ENCODE assay signal across 30 cellular contexts in the genomic region with DNA sequence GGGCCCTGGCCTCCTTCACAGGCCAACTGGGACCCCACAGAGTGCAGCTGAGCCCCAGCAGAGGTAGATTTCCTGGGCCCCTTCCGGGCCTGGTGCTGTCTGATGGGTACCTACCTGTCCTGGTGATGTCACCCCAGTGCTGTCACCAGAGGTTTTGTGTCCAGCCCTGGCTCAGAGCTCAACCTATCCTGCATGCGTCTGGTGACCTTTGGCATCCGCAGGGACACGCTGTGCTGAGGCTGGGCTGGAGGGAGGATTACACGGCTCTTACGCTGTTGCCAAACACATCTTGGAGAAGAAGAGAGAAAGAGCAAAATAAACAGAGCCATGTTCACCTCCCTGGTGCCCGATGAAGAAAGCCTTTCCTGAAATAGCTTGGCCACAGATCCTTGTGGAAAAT.
A peak's percentile ranks its signal among the peaks of the same experiment; 100 is the strongest.
DNase-seq lines count a peak whose midpoint lies in the region; ATAC-seq, FAIRE-seq and TF ChIP-seq lines count a peak whose summit lies in the region.
"Had no signal": no experiment of that assay in that cellular context is flagged by ENCODE, and none has a peak within 500 bp of the region (broad histone marks: within the 10 kb centered on the region; RNA-seq: fewer than 3 reads in every experiment).

No MANE protein-coding gene starts in this region.

- peak overlapping the region in 5 of 9 donors; percentile 4 to 92 (median 44) for H3K27ac Mint-ChIP-seq in naive thymus-derived CD4-positive, alpha-beta T cell
- H3K27ac Mint-ChIP-seq: activated CD4-positive, alpha-beta memory T cell treated with anti-CD3 and anti-CD28 coated beads for 36 hours; nephron progenitor cell had no signal

- H3K27me3 ChIP-seq in H1 (replicated peaks in 1 of 4; ENCODE audit: control insufficient read depth in 3 of 4, extremely low read depth in 1 of 4, insufficient read depth in 3 of 4, low read length in 3 of 4) (no peaks in the 10 kb centered on the region; a peak in 1 of 7 replicates), tibial nerve (peaks cover 0 to 16% of the 10 kb centered on the region in 2 donors)
- H3K27me3 ChIP-seq in naive thymus-derived CD4-positive, alpha-beta T cell (ENCODE audit: control insufficient read depth in 2 of 2, insufficient read depth in 2 of 2, low read length in 2 of 2): no peaks in the 10 kb centered on the region
- H3K27me3 ChIP-seq: colonic mucosa, thyroid gland had no signal

- no peak overlapping the region for H3K56ac ChIP-seq in H1 (replicated peaks; ENCODE audit: insufficient read length, low read depth, low read length)

- CTCF ChIA-PET in H1 (lab: Charles Lee; ENCODE audit: partially characterized antibody): interaction anchor here (0.8 to 1.4 kb wide), 2 partner anchors 18 to 21 kb away, joined by 3 read pairs; no protein-coding TSS in a partner anchor
- CTCF ChIA-PET in naive thymus-derived CD4-positive, alpha-beta T cell (lab: Charles Lee): no interaction called here

- no peak overlapping the region for H3K14ac ChIP-seq in H1 (ENCODE audit: insufficient read length)

- H3K4me3 Mint-ChIP-seq in naive thymus-derived CD4-positive, alpha-beta T cell: peak overlapping the region in 2 of 10 donors; percentile 21 to 32
- H3K4me3 Mint-ChIP-seq: activated CD4-positive, alpha-beta memory T cell treated with anti-CD3 and anti-CD28 coated beads for 36 hours; nephron progenitor cell; stimulated activated memory B cell treated with anti-CD40 and anti-IgM and Interleukin-4, amounts not matched to agents 10 μg/mL and 1 μg/mL and 100 μg/mL, for 72 hours had no signal

- H3K23me2 ChIP-seq in H1 (ENCODE audit: low read depth, low read length): no peaks in the 10 kb centered on the region

- H3K27me3 Mint-ChIP-seq in naive thymus-derived CD4-positive, alpha-beta T cell: no peaks in the 10 kb centered on the region
- H3K27me3 Mint-ChIP-seq: activated CD4-positive, alpha-beta memory T cell treated with anti-CD3 and anti-CD28 coated beads for 36 hours had no signal

- peak; percentile 47 for ATAC-seq in Right ventricle myocardium superior (ENCODE audit: poor library complexity)
- ATAC-seq in naive thymus-derived CD4-positive, alpha-beta T cell: no peak
- ATAC-seq in HG03196 (IDR thresholded peaks at IDR 0.05; ENCODE audit: unreplicated experiment): no peak
- ATAC-seq: stimulated activated memory B cell treated with anti-CD40 and anti-IgM and Interleukin-4, amounts not matched to agents 10 μg/mL and 1 μg/mL and 100 μg/mL, for 72 hours had no signal

- H3K4me1 Mint-ChIP-seq in naive thymus-derived CD4-positive, alpha-beta T cell: peaks cover 42 to 75% (median 70%) of the 10 kb centered on the region in 7 donors

- no peaks in the 10 kb centered on the region for H3K36me3 Mint-ChIP-seq in naive thymus-derived CD4-positive, alpha-beta T cell
- H3K36me3 Mint-ChIP-seq: activated CD4-positive, alpha-beta memory T cell treated with anti-CD3 and anti-CD28 coated beads for 36 hours; stimulated activated memory B cell treated with anti-CD40 and anti-IgM and Interleukin-4, amounts not matched to agents 10 μg/mL and 1 μg/mL and 100 μg/mL, for 72 hours had no signal

- H3K4ac ChIP-seq in H1 (replicated peaks; ENCODE audit: insufficient read length, low read depth, low read length): no peak overlapping the region

- no peak overlapping the region for H2BK5ac ChIP-seq in H1 (ENCODE audit: low read depth, low read length)

- no peak for FAIRE-seq in H1 (lab: Jason Lieb, UNC)
- FAIRE-seq: GM19239 had no signal

- H3K9me3 ChIP-seq in H1 (ENCODE audit: insufficient read depth in 2 of 2, low read depth in 1 of 2, low read length in 1 of 2) (no peaks in the 10 kb centered on the region), tibial nerve (no peaks in the 10 kb centered on the region)
- H3K9me3 ChIP-seq in naive thymus-derived CD4-positive, alpha-beta T cell (ENCODE audit: control insufficient read depth in 2 of 3, low read length in 3 of 3): no peaks in the 10 kb centered on the region
- H3K9me3 ChIP-seq: colonic mucosa, esophagus squamous epithelium, thyroid gland had no signal

- no peak overlapping the region for H4K91ac ChIP-seq in H1 (replicated peaks; ENCODE audit: insufficient read length, low read length)

- H3K23ac ChIP-seq in H1 (ENCODE audit: insufficient read length): no peak overlapping the region

- H3K4me2 ChIP-seq in H1 (ENCODE audit: insufficient read depth in 1 of 2, low read depth in 2 of 2, low read length in 2 of 2): no peak overlapping the region

- H3K9ac ChIP-seq in H1 (replicated peaks in 1 of 4; ENCODE audit: extremely low read depth in 1 of 4, low read depth in 3 of 4, low read length in 3 of 4): no peak overlapping the region

- POLR2A ChIA-PET in H1 (lab: Charles Lee; ENCODE audit: partially characterized antibody): no interaction called here
- POLR2A ChIA-PET in naive thymus-derived CD4-positive, alpha-beta T cell (lab: Charles Lee): interaction anchor here (0.6 to 1.8 kb wide), 2 partner anchors 10 to 41 kb away, joined by 3 to 10 read pairs; no protein-coding TSS in a partner anchor

- H4K20me1 ChIP-seq in H1 (replicated peaks in 1 of 2; ENCODE audit: control insufficient read depth in 1 of 2, insufficient read depth in 2 of 2, low read length in 2 of 2): no peaks in the 10 kb centered on the region

- no peak overlapping the region for H4K8ac ChIP-seq in H1 (ENCODE audit: extremely low read depth, insufficient read depth, low read length)

- no peak overlapping the region for H2AFZ ChIP-seq in H1 (ENCODE audit: low read length)

- H3K36me3 ChIP-seq in H1 (ENCODE audit: control insufficient read depth in 2 of 4, insufficient read depth in 4 of 4, low read length in 3 of 4) (no peaks in the 10 kb centered on the region), tibial nerve (no peaks in the 10 kb centered on the region)
- H3K36me3 ChIP-seq in naive thymus-derived CD4-positive, alpha-beta T cell (ENCODE audit: control insufficient read depth in 2 of 3, insufficient read depth in 3 of 3, low read length in 3 of 3): no peaks in the 10 kb centered on the region
- H3K36me3 ChIP-seq: colonic mucosa, esophagus squamous epithelium, thyroid gland had no signal

- no peak for TF ChIP-seq RAD21 in H1 (IDR thresholded peaks at IDR 0.05 in 1 of 2, conservative IDR thresholded peaks at IDR 0.05 in 1 of 2; ENCODE audit: low read depth in 2 of 2, low read length in 2 of 2)

- H2BK120ac ChIP-seq in H1 (replicated peaks; ENCODE audit: low read depth, low read length): no peak overlapping the region

- 0 out of 7 replicates have a peak, but pooled peaks cover 0 to 5% (median 2%) of the 10 kb centered on the region in 4 experiments for H3K4me1 ChIP-seq in H1 (replicated peaks in 1 of 4; ENCODE audit: control insufficient read depth in 3 of 4, insufficient read depth in 4 of 4, low read length in 3 of 4)
- peaks cover 31 to 49% of the 10 kb centered on the region in 2 donors for H3K4me1 ChIP-seq in naive thymus-derived CD4-positive, alpha-beta T cell (ENCODE audit: control insufficient read depth in 2 of 2, insufficient read depth in 2 of 2, low read length in 2 of 2)
- H3K4me1 ChIP-seq in tibial nerve: peaks cover 0 to 5% (median 0%) of the 10 kb centered on the region in 4 donors
- H3K4me1 ChIP-seq: colonic mucosa, thyroid gland had no signal

- intact Hi-C loops in Right ventricle myocardium superior (cut with DNase I): no loop called here
- intact Hi-C loops in cardiac septum (cut with DNase I): no loop called here
- intact Hi-C loops in naive thymus-derived CD4-positive, alpha-beta T cell (cut with micrococcal nuclease): no loop called here

- H4K5ac ChIP-seq in H1 (ENCODE audit: insufficient read length, low read depth, low read length): no peak overlapping the region

- TF ChIP-seq POLR2A in H1 (IDR thresholded peaks at IDR 0.05; ENCODE audit: control extremely low read depth in 1 of 2, low read depth in 2 of 2, low read length in 2 of 2) (no peak), tibial nerve (IDR thresholded peaks at IDR 0.05) (no peak)

- DNase-seq in Right ventricle myocardium superior: peak; percentile 62
- DNase-seq in cardiac septum (ENCODE audit: low spot score): no peak
- no peak for DNase-seq in H1 (ENCODE audit: low read depth in 1 of 2, low spot score in 2 of 2)
- DNase-seq in naive thymus-derived CD4-positive, alpha-beta T cell: no peak
- DNase-seq in tibial nerve (ENCODE audit: low spot score in 2 of 2): peak; percentile 64 to 69
- DNase-seq in stimulated activated CD4-positive, alpha-beta T cell treated with anti-CD3 and anti-CD28 coated beads, Interleukin-4, amount 100 ng/mL, for 1 hour: no peak
- no peak for DNase-seq in NCI-H774 (lab: John Stamatoyannopoulos, UW)
- DNase-seq: activated CD4-positive, alpha-beta memory T cell treated with anti-CD3 and anti-CD28 coated beads for 36 hours; activated CD4-positive, CD25-positive, alpha-beta regulatory T cell; activated naive CD4-positive, alpha-beta T cell; AML-193; colonic mucosa; EL; esophagus squamous epithelium; GOT3; IMR-90; kidney glomerular epithelial cell; MM.1S; NCI-H1436 treated with DMSO at 0.1 percent for 48 hours; NCI-H526 treated with DMSO at 0.1 percent for 48 hours; nephron progenitor cell; posterior cingulate gyrus; RPMI8226; stimulated activated CD4-positive, alpha-beta T cell treated with anti-CD3 and anti-CD28 coated beads, Interleukin-2, amount 100 ng/mL, for 24 hours; T1000; thyroid gland had no signal

- H3K79me1 ChIP-seq in H1 (ENCODE audit: low read depth, low read length): no peaks in the 10 kb centered on the region

- TF ChIP-seq EP300 in H1 (IDR thresholded peaks at IDR 0.05; ENCODE audit: borderline replicate concordance in 1 of 2, low read depth in 2 of 2, low read length in 2 of 2): no peak
- peak in 1 of 2 donors; percentile 69 for TF ChIP-seq EP300 in tibial nerve (IDR thresholded peaks at IDR 0.05)

- H3K79me2 ChIP-seq in H1 (ENCODE audit: control insufficient read depth in 1 of 2, insufficient read depth in 2 of 2, low read length in 2 of 2): no peaks in the 10 kb centered on the region

- H2BK15ac ChIP-seq in H1 (ENCODE audit: low read length): 0 out of 2 replicates have a peak overlapping the region, but pooled peaks have one; percentile 53

- TF ChIP-seq CTCF in H1 (IDR thresholded peaks at IDR 0.05; ENCODE audit: control extremely low read depth in 1 of 3, insufficient read depth in 1 of 3, low read depth in 1 of 3, low read length in 3 of 3) (no peak), tibial nerve (IDR thresholded peaks at IDR 0.05) (no peak)

- no peak overlapping the region for H3K18ac ChIP-seq in H1 (ENCODE audit: extremely low read depth, low read length)

- 92% methylated on average over 7 of the region's 7 CpGs; no CpG with 5 or more reads in 1 of the 2 experiments for WGBS in H1 (ENCODE audit: extremely low coverage in 1 of 2, insufficient coverage in 1 of 2, insufficient read length in 1 of 2, insufficient replicate concordance in 2 of 2, low coverage in 1 of 2, low lambda C conversion rate in 2 of 2, missing lambda C conversion rate in 1 of 2), 2 experiments
- WGBS in tibial nerve, 2 donors: 70 to 75% methylated on average over 7 of the region's 7 CpGs

- H3K4me3 ChIP-seq in H1 (ENCODE audit: extremely low read depth in 1 of 4, insufficient read depth in 2 of 4, low read depth in 3 of 4, low read length in 4 of 4) (no peak overlapping the region), tibial nerve (no peak overlapping the region)
- H3K4me3 ChIP-seq in naive thymus-derived CD4-positive, alpha-beta T cell (ENCODE audit: low read length): no peak overlapping the region
- H3K4me3 ChIP-seq: colonic mucosa, esophagus squamous epithelium, thyroid gland had no signal

- no peak overlapping the region for H3K27ac ChIP-seq in H1 (ENCODE audit: low read depth, low read length)
- no peak overlapping the region for H3K27ac ChIP-seq in naive thymus-derived CD4-positive, alpha-beta T cell (ENCODE audit: low read depth, low read length)
- peak overlapping the region in 1 of 4 donors; percentile 40 for H3K27ac ChIP-seq in tibial nerve
- H3K27ac ChIP-seq: colonic mucosa, esophagus squamous epithelium, HL-60, thyroid gland had no signal

- peaks cover 0 to 5% (median 0%) of the 10 kb centered on the region in 11 donors for H3K9me3 Mint-ChIP-seq in naive thymus-derived CD4-positive, alpha-beta T cell
- H3K9me3 Mint-ChIP-seq: activated CD4-positive, alpha-beta memory T cell treated with anti-CD3 and anti-CD28 coated beads for 36 hours; nephron progenitor cell; stimulated activated memory B cell treated with anti-CD40 and anti-IgM and Interleukin-4, amounts not matched to agents 10 μg/mL and 1 μg/mL and 100 μg/mL, for 72 hours had no signal

- no peak overlapping the region for H2AK5ac ChIP-seq in H1 (ENCODE audit: low read depth, low read length)

- H2BK12ac ChIP-seq in H1 (ENCODE audit: low read depth, low read length): no peak overlapping the region

- no peak overlapping the region for H2BK20ac ChIP-seq in H1 (ENCODE audit: low read length)

Comparison
In these comparisons a context has a peak if more than half of its experiments do, and no peak if none do; other contexts are left out.
1. DNase-seq: peak in Right ventricle myocardium superior (single experiment) and tibial nerve (2 of 2); none in cardiac septum (single experiment), H1 (0 of 2), naive thymus-derived CD4-positive, alpha-beta T cell (0 of 9), stimulated activated CD4-positive, alpha-beta T cell treated with anti-CD3 and anti-CD28 coated beads, Interleukin-4, amount 100 ng/mL, for 1 hour (single experiment) and NCI-H774 (single experiment).